34 cellular contexts compared by ENCODE assay signal in the genomic region with DNA sequence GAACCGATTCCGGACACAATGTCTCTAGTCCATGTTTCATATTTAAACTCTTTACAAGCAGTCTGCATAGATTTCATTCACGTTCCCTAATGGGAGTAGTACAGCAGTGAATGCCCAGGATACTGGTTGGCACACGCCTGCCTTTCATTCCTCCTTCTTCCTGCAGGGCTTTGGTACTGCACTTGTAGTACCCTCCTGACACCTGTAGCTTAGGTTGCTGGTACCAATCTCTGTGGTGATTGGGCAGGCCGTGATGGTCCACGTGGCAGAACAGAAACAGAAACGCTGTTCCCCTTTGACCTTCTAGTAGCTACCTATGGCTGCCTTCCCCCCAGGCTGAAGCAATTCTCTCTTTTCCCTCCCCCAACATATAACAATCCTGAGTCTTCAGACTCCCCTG.
"Had no signal": no experiment of that assay in that cellular context is flagged by ENCODE, and none has a peak within 500 bp of the region (broad histone marks: within the 10 kb centered on the region; RNA-seq: fewer than 3 reads in every experiment).

No MANE protein-coding gene starts in this region.

- FAIRE-seq: astrocyte, bronchial epithelial cell had no signal

- ATAC-seq: activated naive CD4-positive, alpha-beta T cell treated with anti-CD3 and anti-CD28 coated beads, Interleukin-2, amount 50 U/mL, for 72 hours; activated naive CD8-positive, alpha-beta T cell treated with anti-CD3 and anti-CD28 coated beads, Interleukin-2, amount 50 U/mL, for 24 hours; activated T-cell treated with anti-CD3 and anti-CD28 coated beads, Interleukin-2, amount 50 U/mL, for 4 hours; activated T-cell treated with anti-CD3 and anti-CD28 coated beads, Interleukin-2, amount 50 U/mL, for 72 hours; activated T-helper 17 cell treated with anti-CD3 and anti-CD28 coated beads, Interleukin-2, amount 50 U/mL, for 72 hours; body of pancreas had no signal

- H3K27me3 ChIP-seq: adrenal gland, ascending aorta, body of pancreas, brain microvascular endothelial cell, breast epithelium, cardiac muscle cell had no signal

- DNase-seq: activated effector memory CD4-positive, alpha-beta T cell treated with anti-CD3 and anti-CD28 coated beads, Interleukin-2, amount 50 U/mL, for 16 hours; activated effector memory CD4-positive, alpha-beta T cell treated with Interleukin-2 at 50 U/mL for 16 hours; activated gamma-delta T cell; activated gamma-delta T cell treated with Interleukin-2 at 50 U/mL for 16 hours; activated naive CD4-positive, alpha-beta T cell; activated naive CD4-positive, alpha-beta T cell treated with anti-CD3 and anti-CD28 coated beads for 36 hours; activated naive CD4-positive, alpha-beta T cell treated with anti-CD3 and anti-CD28 coated beads, Interleukin-2, amount 10 ng/mL, durations not matched to agents 7 days and 5 days; activated naive CD4-positive, alpha-beta T cell treated with anti-CD3 and anti-CD28 coated beads, Interleukin-2, amount 50 U/mL, for 16 hours; activated naive CD4-positive, alpha-beta T cell treated with Interleukin-2 at 50 U/mL for 16 hours; activated naive CD8-positive, alpha-beta T cell treated with anti-CD3 and anti-CD28 coated beads for 36 hours; activated naive CD8-positive, alpha-beta T cell treated with anti-CD3 and anti-CD28 coated beads, Interleukin-2, amount 10 ng/mL, durations not matched to agents 7 days and 5 days; activated naive CD8-positive, alpha-beta T cell treated with anti-CD3 and anti-CD28 coated beads, Interleukin-2, amount 50 U/mL, for 24 hours; activated T-cell treated with anti-CD3 and anti-CD28 coated beads, Interleukin-2, amount 50 U/mL, for 1 hour; activated T-cell treated with anti-CD3 and anti-CD28 coated beads, Interleukin-2, amount 50 U/mL, for 24 hours; activated T-cell treated with anti-CD3 and anti-CD28 coated beads, Interleukin-2, amount 50 U/mL, for 4 hours; activated T-cell treated with anti-CD3 and anti-CD28 coated beads, Interleukin-2, amount 50 U/mL, for 48 hours; activated T-cell treated with anti-CD3 and anti-CD28 coated beads, Interleukin-2, amount 50 U/mL, for 72 hours; adrenal gland; amniotic stem cell; amygdala; anterior cingulate cortex; aorta; body of pancreas; brain microvascular endothelial cell; caudate nucleus; central memory CD4-positive, alpha-beta T cell; cerebellar nuclear complex had no signal

- H3K9me3 ChIP-seq: adrenal gland, ascending aorta, body of pancreas, breast epithelium had no signal

- H3K4me3 ChIP-seq: adrenal gland, ascending aorta, body of pancreas, breast epithelium, cardiac muscle cell had no signal

- H3K27ac ChIP-seq: adrenal gland, ascending aorta, body of pancreas, brain microvascular endothelial cell, breast epithelium, cardiac muscle cell had no signal

- H3K4me1 ChIP-seq: adrenal gland, ascending aorta, body of pancreas, breast epithelium had no signal

- H3K36me3 ChIP-seq: adrenal gland, ascending aorta, brain microvascular endothelial cell, breast epithelium, cardiac muscle cell had no signal
